15 cellular contexts compared by ENCODE assay signal in genomic region chr15:31369716-31370115, GRCh38. TPM values are rescaled to one million over a fixed set of nuclear protein-coding genes. Genes with fewer than 3 reads are reported as not detected.
DNase-seq lines count a peak whose midpoint lies in the region; ATAC-seq, FAIRE-seq and TF ChIP-seq lines count a peak whose summit lies in the region.
"Had no signal": no experiment of that assay in that cellular context is flagged by ENCODE, and none has a peak within 500 bp of the region (broad histone marks: within the 10 kb centered on the region; RNA-seq: fewer than 3 reads in every experiment).

No MANE protein-coding gene starts in this region.

- peaks cover 0 to 5% of the 10 kb centered on the region in 2 donors for H3K27me3 Mint-ChIP-seq in CD8-positive, alpha-beta memory T cell
- H3K27me3 Mint-ChIP-seq in GM23338 (ENCODE audit: insufficient read depth, low read depth, poor library complexity) = peaks cover 13% of the 10 kb centered on the region
- H3K27me3 Mint-ChIP-seq in CD14-positive monocyte (ENCODE audit: low read depth in 3 of 3) = peaks cover 0 to 2% (median 0%) of the 10 kb centered on the region in 3 donors

- peaks cover 79% of the 10 kb centered on the region for H3K4me1 ChIP-seq in CD8-positive, alpha-beta memory T cell (ENCODE audit: insufficient read depth, low read length)
- H3K4me1 ChIP-seq in GM23338 (ENCODE audit: insufficient read depth) = peaks cover 57% of the 10 kb centered on the region
- peaks cover 21% of the 10 kb centered on the region for H3K4me1 ChIP-seq in smooth muscle cell (ENCODE audit: low read depth)

- peak overlapping the region; percentile 6 to 87 (median 67) for H3K4me3 Mint-ChIP-seq in CD8-positive, alpha-beta memory T cell
- no peak overlapping the region for H3K4me3 Mint-ChIP-seq in GM23338
- no peak overlapping the region for H3K4me3 Mint-ChIP-seq in CD14-positive monocyte

- no peaks in the 10 kb centered on the region for H3F3A ChIP-seq in GM23338 (replicated peaks; ENCODE audit: low read depth)
- peaks cover 4% of the 10 kb centered on the region for H3F3A ChIP-seq in smooth muscle cell (ENCODE audit: low read depth)

- intact Hi-C loops in CD14-positive monocyte (cut with micrococcal nuclease) = loop anchor here in 1 of 2 donors (5.0 kb wide), 1 partner anchor 118 kb away; no protein-coding TSS in a partner anchor

- H4K20me1 ChIP-seq in GM23338 (replicated peaks; ENCODE audit: insufficient read depth) = no peaks in the 10 kb centered on the region; the same call in 1 of the 2 replicates
- peaks cover 92% of the 10 kb centered on the region for H4K20me1 ChIP-seq in smooth muscle cell (ENCODE audit: low read depth)

- H3K36me3 Mint-ChIP-seq in CD8-positive, alpha-beta memory T cell = peaks cover 7 to 50% (median 14%) of the 10 kb centered on the region in 3 donors
- H3K36me3 Mint-ChIP-seq in GM23338 (ENCODE audit: low read depth) (peaks cover 7% of the 10 kb centered on the region; the same call in 1 of the 3 replicates), CD14-positive monocyte (peaks cover 40 to 55% of the 10 kb centered on the region in 2 donors)

- no peak overlapping the region for H3K4me3 ChIP-seq in CD8-positive, alpha-beta memory T cell (ENCODE audit: low read length)
- no peak overlapping the region for H3K4me3 ChIP-seq in GM23338
- no peak overlapping the region for H3K4me3 ChIP-seq in smooth muscle cell

- no peak overlapping the region for H3K4me2 ChIP-seq in GM23338
- H3K4me2 ChIP-seq in smooth muscle cell = no peak overlapping the region

- no peak for ATAC-seq in GM23338

- no peak overlapping the region for H3K27ac ChIP-seq in CD8-positive, alpha-beta memory T cell (ENCODE audit: low read depth, low read length)
- H3K27ac ChIP-seq in GM23338 (ENCODE audit: low read depth) = no peak overlapping the region
- H3K27ac ChIP-seq in adipose tissue (ENCODE audit: low read depth, low read length) = peak overlapping the region; percentile 40
- peak overlapping the region; percentile 35 for H3K27ac ChIP-seq in smooth muscle cell (ENCODE audit: low read depth)

- peaks cover 0 to 3% (median 0%) of the 10 kb centered on the region in 5 donors for H3K9me3 Mint-ChIP-seq in CD8-positive, alpha-beta memory T cell
- H3K9me3 Mint-ChIP-seq in GM23338 = no peaks in the 10 kb centered on the region; the same call in 2 of the 3 replicates
- peaks cover 0 to 4% (median 0%) of the 10 kb centered on the region in 7 donors for H3K9me3 Mint-ChIP-seq in CD14-positive monocyte

- no peaks in the 10 kb centered on the region for H3K9me2 ChIP-seq in GM23338 (ENCODE audit: insufficient read depth)

- DNase-seq in CD8-positive, alpha-beta memory T cell = no peak
- no peak for DNase-seq in GM23338 (ENCODE audit: low spot score)
- no peak for DNase-seq in smooth muscle cell (lab: John Stamatoyannopoulos, UW; ENCODE audit: unreplicated experiment)
- no peak for DNase-seq in AG08395 (ENCODE audit: low spot score)
- DNase-seq in urothelium cell line (ENCODE audit: low spot score) = no peak
- no peak for DNase-seq in CD14-positive monocyte (ENCODE audit: low spot score)
- DNase-seq: Caco-2; islet precursor cell; NCI-H1048; NCI-H446 treated with DMSO at 0.1 percent for 48 hours; stimulated activated CD4-positive, alpha-beta T cell treated with anti-CD3 and anti-CD28 coated beads, Interleukin-2, amount 100 ng/mL, for 48 hours; stimulated activated naive CD4-positive, alpha-beta T cell treated with Interleukin-2 at 50 U/mL for 16 hours; T1000 had no signal

- no peaks in the 10 kb centered on the region for H3K9me3 ChIP-seq in CD8-positive, alpha-beta memory T cell (ENCODE audit: low read length)
- no peaks in the 10 kb centered on the region for H3K9me3 ChIP-seq in smooth muscle cell (replicated peaks; ENCODE audit: low read depth)
- H3K9me3 ChIP-seq: Caco-2 had no signal

- H3K36me3 ChIP-seq in CD8-positive, alpha-beta memory T cell (ENCODE audit: insufficient read depth, low read length) = peaks cover 19% of the 10 kb centered on the region
- H3K36me3 ChIP-seq in GM23338 (ENCODE audit: insufficient read depth) (no peaks in the 10 kb centered on the region), smooth muscle cell (ENCODE audit: low read depth) (no peaks in the 10 kb centered on the region)

- no peaks in the 10 kb centered on the region for H3K27me3 ChIP-seq in CD8-positive, alpha-beta memory T cell (ENCODE audit: insufficient read depth, low read length, poor library complexity, severe bottlenecking)
- H3K27me3 ChIP-seq in GM23338 (ENCODE audit: insufficient read depth) (no peaks in the 10 kb centered on the region), smooth muscle cell (ENCODE audit: low read depth) (no peaks in the 10 kb centered on the region)

- FAIRE-seq in urothelium cell line (lab: Jason Lieb, UNC) = no peak
- FAIRE-seq: astrocyte had no signal

- no peak for TF ChIP-seq CTCF in GM23338 (conservative IDR thresholded peaks at IDR 0.05; ENCODE audit: low read depth in 2 of 2)
- no peak for TF ChIP-seq CTCF in smooth muscle cell (IDR thresholded peaks at IDR 0.05; ENCODE audit: borderline replicate concordance, insufficient read depth, poor library complexity, severe bottlenecking)
- no peak for TF ChIP-seq CTCF in CD14-positive monocyte (IDR thresholded peaks at IDR 0.05)

- CTCF ChIA-PET in CD8-positive, alpha-beta memory T cell (lab: Charles Lee) = interaction anchor here (0.7 to 15.0 kb wide), 6 partner anchors 8 to 119 kb away, joined by 3 to 224 read pairs (median 9); no protein-coding TSS in a partner anchor

- no peak overlapping the region for H3K9ac ChIP-seq in smooth muscle cell (ENCODE audit: low read depth)

- peaks cover 80 to 98% (median 84%) of the 10 kb centered on the region in 3 donors for H3K4me1 Mint-ChIP-seq in CD8-positive, alpha-beta memory T cell
- H3K4me1 Mint-ChIP-seq in GM23338 (peaks cover 79% of the 10 kb centered on the region), CD14-positive monocyte (peaks cover 59% of the 10 kb centered on the region)

- WGBS in adipose tissue, 3 donors = 95 to 100% (median 95%) methylated on average over 1 of the region's 1 CpG
- WGBS in smooth muscle cell (ENCODE audit: low lambda C conversion rate) = 77% methylated on average over 1 of the region's 1 CpG

- POLR2A ChIA-PET in CD8-positive, alpha-beta memory T cell (lab: Charles Lee) = interaction anchor here (0.9 kb wide), 1 partner anchor 41 kb away, joined by 4 read pairs; no protein-coding TSS in a partner anchor

- peak overlapping the region; percentile 69 to 99 (median 90) for H3K27ac Mint-ChIP-seq in CD8-positive, alpha-beta memory T cell
- H3K27ac Mint-ChIP-seq in GM23338 (0 out of 2 replicates have a peak overlapping the region, but pooled peaks have one; percentile 24), CD14-positive monocyte (peak overlapping the region in 2 of 7 donors; percentile 35 to 76)

- H3K79me2 ChIP-seq in GM23338 (replicated peaks; ENCODE audit: insufficient read depth) (peaks cover 35% of the 10 kb centered on the region), smooth muscle cell (ENCODE audit: low read depth) (peaks cover 97% of the 10 kb centered on the region)

- H2AFZ ChIP-seq in GM23338 (no peak overlapping the region), smooth muscle cell (ENCODE audit: low read depth) (no peak overlapping the region)

TF ChIP-seq in GM23338, 12 proteins besides CTCF, POLR2A, EP300 and RAD21 (continues in another document):
- TF ChIP-seq CREB1 (CRISPR knock-in tag; IDR thresholded peaks at IDR 0.05; ENCODE audit: low read depth) (no peak), ETS1 (IDR thresholded peaks at IDR 0.05) (no peak), POLR2AphosphoS5 (IDR thresholded peaks at IDR 0.05; ENCODE audit: low read depth) (no peak), JUNB (IDR thresholded peaks at IDR 0.05; ENCODE audit: unreplicated experiment) (no peak), STAT1 (IDR thresholded peaks at IDR 0.05; ENCODE audit: unreplicated experiment) (no peak), EZH2phosphoT487 (IDR thresholded peaks at IDR 0.05; ENCODE audit: unreplicated experiment) (no peak), EZH2 (IDR thresholded peaks at IDR 0.05; ENCODE audit: low read depth, unreplicated experiment) (no peak), ZNF114 (CRISPR knock-in tag; IDR thresholded peaks at IDR 0.05) (no peak), ZNF331 (CRISPR knock-in tag; IDR thresholded peaks at IDR 0.05; ENCODE audit: low read depth) (no peak)

RNA-seq across cellular contexts. Expression of gene KLF13, which starts 43.1 kb away (rescaled TPM):
- 100 to 1,000 TPM; 145 to 147 TPM for total RNA-seq in CD8-positive, alpha-beta memory T cell
- 109 TPM for polyA plus RNA-seq in CD8-positive, alpha-beta memory T cell
- 21.5 and 23.5 TPM in 2 replicates for total RNA-seq in GM23338 (2014; rRNA removed; shearing (Covaris generic))
- polyA plus RNA-seq in GM23338 (2016; fragmentation: Nextera tagmentation; extraction: Ambion mirVana) = 28.6 and 35.7 TPM in 2 replicates
- polyA plus RNA-seq in adipose tissue = 10 to 100 TPM; 44.3 to 74.0 (median 46.9) TPM
- 74.2 and 77.4 TPM in 2 replicates for total RNA-seq in smooth muscle cell
- 42.1 and 58.0 TPM in 2 replicates for polyA plus RNA-seq in smooth muscle cell
- polyA plus RNA-seq in CD14-positive monocyte = 10 to 100 TPM; 22.5 to 28.0 TPM

Comparison
In these comparisons a context has a peak if more than half of its experiments do, and no peak if none do; other contexts are left out.
1. H3K27ac ChIP-seq: peak in adipose tissue (single experiment) and smooth muscle cell (single experiment); none in CD8-positive, alpha-beta memory T cell (single experiment) and GM23338 (single experiment).
2. H3K4me3 Mint-ChIP-seq: peak in CD8-positive, alpha-beta memory T cell (7 of 7); none in GM23338 (single experiment) and CD14-positive monocyte (0 of 2).